In genomic region chr14:21263284-21264024, GRCh38 we compare ENCODE assay signal across 8 cellular contexts. TPM values are rescaled to one million over a fixed set of nuclear protein-coding genes. Genes with fewer than 3 reads are reported as not detected.
DNase-seq lines count a peak whose midpoint lies in the region; ATAC-seq and TF ChIP-seq lines count a peak whose summit lies in the region.
"Had no signal": no experiment of that assay in that cellular context is flagged by ENCODE, and none has a peak within 500 bp of the region (broad histone marks: within the 10 kb centered on the region; RNA-seq: fewer than 3 reads in every experiment).

No MANE protein-coding gene starts in this region.

- H3K27ac ChIP-seq in H9 (ENCODE audit: insufficient read length, low read depth, low read length) (no peak overlapping the region), spleen (peak overlapping the region in 6 of 8 donors; percentile 4 to 98 (median 96))

- peaks cover 0 to 98% (median 54%) of the 10 kb centered on the region in 6 donors for H3K36me3 ChIP-seq in spleen

- H3K27ac Mint-ChIP-seq in H9 = peak overlapping the region; percentile 62 to 84 (median 82); a peak in 5 of 7 replicates

- ATAC-seq in GM21529 (IDR thresholded peaks at IDR 0.05; ENCODE audit: unreplicated experiment) = no peak

- H3K4me3 ChIP-seq in epithelial cell of proximal tubule (ENCODE audit: low read depth, low read length) (peak overlapping the region; percentile 15), spleen (peak overlapping the region in 2 of 8 donors; percentile 10 to 88)

- no peak overlapping the region for H4K8ac ChIP-seq in H9 (replicated peaks; ENCODE audit: insufficient read length, low read depth, low read length)

- H3K4me1 ChIP-seq in H9 (ENCODE audit: insufficient read depth, low read length) (peaks cover 2% of the 10 kb centered on the region; the same call in 1 of the 2 replicates), spleen (peaks cover 73 to 100% (median 95%) of the 10 kb centered on the region in 6 donors)

- H3K4me2 ChIP-seq in H9 (ENCODE audit: insufficient read depth, insufficient read length, low read length) = peak overlapping the region; percentile 43

- TF ChIP-seq POLR2A in spleen (IDR thresholded peaks at IDR 0.05) (no peak), erythroblast (IDR thresholded peaks at IDR 0.05; ENCODE audit: low read length) (no peak)

- no peak overlapping the region for H2BK120ac ChIP-seq in H9 (ENCODE audit: low read depth, low read length, poor library complexity, severe bottlenecking)

- H2BK15ac ChIP-seq in H9 (ENCODE audit: low read depth, low read length) = no peak overlapping the region

- H3K4ac ChIP-seq in H9 (ENCODE audit: low read depth, low read length) = no peak overlapping the region

- H3K4me1 Mint-ChIP-seq in H9 = peaks cover 53 to 75% of the 10 kb centered on the region in 2 experiments

- H3K4me3 Mint-ChIP-seq in H9 = peak overlapping the region; percentile 71 to 100

- H3K23me2 ChIP-seq in H9 (ENCODE audit: insufficient read length, low read depth, low read length, poor library complexity, severe bottlenecking) = peaks cover 6% of the 10 kb centered on the region

- no peak overlapping the region for H3T11ph ChIP-seq in H9 (ENCODE audit: low read length)

- no peaks in the 10 kb centered on the region for H3K9me3 ChIP-seq in H9 (ENCODE audit: control insufficient read depth, low read depth, low read length)
- H3K9me3 ChIP-seq in spleen = no peaks in the 10 kb centered on the region

- no peak overlapping the region for H3K23ac ChIP-seq in H9 (ENCODE audit: insufficient read length, low read depth, low read length)

- peaks cover 87% of the 10 kb centered on the region for H3K79me2 ChIP-seq in H9 (ENCODE audit: insufficient read depth, low read length)

- TF ChIP-seq CTCF in H9 (conservative IDR thresholded peaks at IDR 0.05) (no peak), epithelial cell of proximal tubule (conservative IDR thresholded peaks at IDR 0.05; ENCODE audit: low read depth, low read length) (no peak), spleen (IDR thresholded peaks at IDR 0.05 in 8 of 11, conservative IDR thresholded peaks at IDR 0.05 in 3 of 11) (peak in 2 of 11 experiments; percentile 3 to 6)

- H2BK20ac ChIP-seq in H9 (ENCODE audit: low read depth, low read length, poor library complexity, severe bottlenecking) = no peak overlapping the region

- no peak overlapping the region for H2AFZ ChIP-seq in H9 (ENCODE audit: low read length)

- peaks cover 81 to 96% (median 87%) of the 10 kb centered on the region in 3 experiments for H3K36me3 Mint-ChIP-seq in H9 (ENCODE audit: insufficient read depth in 1 of 3, low read depth in 3 of 3)

- H2BK12ac ChIP-seq in H9 (ENCODE audit: insufficient read length, low read depth, low read length) = no peak overlapping the region

- H2BK5ac ChIP-seq in H9 (ENCODE audit: insufficient read length, low read length) = no peak overlapping the region

- no peak overlapping the region for H4K91ac ChIP-seq in H9 (ENCODE audit: insufficient read length, low read depth, low read length)

- no peaks in the 10 kb centered on the region; a peak in 1 of 5 replicates for H3K9me3 Mint-ChIP-seq in H9

- no peaks in the 10 kb centered on the region for H4K20me1 ChIP-seq in H9 (ENCODE audit: control insufficient read depth, insufficient read depth, insufficient read length)

- no peak for DNase-seq in H9
- DNase-seq in RPMI7951 (ENCODE audit: low read depth) = peak; percentile 62
- no peak for DNase-seq in epithelial cell of proximal tubule (ENCODE audit: low read depth)
- no peak for DNase-seq in spleen
- no peak for DNase-seq in erythroblast (lab: John Stamatoyannopoulos, UW)
- DNase-seq in cortex of kidney (lab: John Stamatoyannopoulos, UW) = no peak
- DNase-seq: anterior cingulate cortex had no signal

- H3K14ac ChIP-seq in H9 (ENCODE audit: insufficient read depth, low read length) = no peak overlapping the region

- H3K9ac ChIP-seq in H9 (ENCODE audit: extremely low read depth, insufficient read length, low read length) = no peak overlapping the region

- no peak overlapping the region for H4K5ac ChIP-seq in H9 (ENCODE audit: insufficient read length, low read depth, low read length)

- no CpG with 5 or more reads among the region's 5 CpGs for WGBS in H9 (ENCODE audit: extremely low coverage, insufficient read length, low lambda C conversion rate)
- WGBS in spleen, 5 donors = 7 to 16% (median 9%) methylated on average over 5 of the region's 5 CpGs

- H3K18ac ChIP-seq in H9 (ENCODE audit: insufficient read length, low read depth, low read length) = no peak overlapping the region

- intact Hi-C loops in spleen (cut with DNase I; ENCODE audit: low total_unique reads) = loop anchor here (10.0 kb wide), 1 partner anchor 121 kb away; the partner anchor contains the start of gene SUPT16H

- H3K27me3 ChIP-seq in H9 (ENCODE audit: insufficient read depth, low read length) (no peaks in the 10 kb centered on the region), spleen (replicated peaks in 1 of 7) (no peaks in the 10 kb centered on the region)

- H3K56ac ChIP-seq in H9 (ENCODE audit: insufficient read length, low read depth, low read length) = no peak overlapping the region

- peaks cover 3% of the 10 kb centered on the region for H3K79me1 ChIP-seq in H9 (ENCODE audit: insufficient read depth, low read depth, low read length, poor library complexity, severe bottlenecking)

- H3K27me3 Mint-ChIP-seq in H9 (ENCODE audit: low read depth) = no peaks in the 10 kb centered on the region

- no peak overlapping the region for H2AK5ac ChIP-seq in H9 (ENCODE audit: insufficient read length, low read length)

RNA-seq across cellular contexts. Expression of gene HNRNPC, which starts 5.8 kb away (rescaled TPM):
- total RNA-seq in H9 (2021) = 1,044 and 1,062 TPM in 2 replicates
- 559 and 723 TPM in 2 replicates for total RNA-seq in RPMI7951 (2014; rRNA removed; shearing (Covaris generic))
- 755 and 938 TPM in 2 replicates for total RNA-seq in epithelial cell of proximal tubule
- total RNA-seq in spleen = 100 to 1,000 TPM; 374 to 648 (median 506) TPM
- 100 to 1,000 TPM; 497 to 824 (median 677) TPM for polyA plus RNA-seq in spleen

RNA-seq across cellular contexts. Expression of gene RPGRIP1, which starts 16.4 kb away (rescaled TPM):
- total RNA-seq in H9 (2021) = 0.07 and 0.59 TPM in 2 replicates
- 0.12 TPM in 1 of 2 replicates, not detected in the other for total RNA-seq in RPMI7951 (2014; rRNA removed; shearing (Covaris generic))
- total RNA-seq in epithelial cell of proximal tubule = 0.07 TPM in 1 of 2 replicates, not detected in the other
- total RNA-seq in spleen = 1 to 10 TPM in 3 of 7 donors, under 1 TPM in 4; 0.33 to 4.0 (median 0.87) TPM
- polyA plus RNA-seq in spleen = 1 to 10 TPM in 1 of 3 donors, under 1 TPM in 2; 0.46 to 1.3 (median 0.61) TPM
